In genomic region chr3:153785901-153786300, GRCh38 we compare ENCODE assay signal across 2 cellular contexts.
TF ChIP-seq lines count a peak whose summit lies in the region.

No MANE protein-coding gene starts in this region.

TF ChIP-seq in HCT116, 20 proteins besides CTCF, POLR2A, EP300 and RAD21:
- TF ChIP-seq YY1 (IDR thresholded peaks at IDR 0.05; ENCODE audit: extremely low read depth, insufficient replicate concordance, low read depth, low read length): no peak
- TF ChIP-seq REST (IDR thresholded peaks at IDR 0.05; ENCODE audit: low read depth): no peak
- TF ChIP-seq EZH2 (IDR thresholded peaks at IDR 0.05): no peak

TF ChIP-seq in H1, 55 proteins besides CTCF, POLR2A, EP300 and RAD21:
- TF ChIP-seq CBX8 (IDR thresholded peaks at IDR 0.05; ENCODE audit: borderline replicate concordance, low read depth, low read length) (no peak), SIN3A (conservative IDR thresholded peaks at IDR 0.05 in 1 of 2, IDR thresholded peaks at IDR 0.05 in 1 of 2; ENCODE audit: low read depth in 1 of 2, low read length in 2 of 2) (no peak), EZH2 (IDR thresholded peaks at IDR 0.05; ENCODE audit: low read depth, low read length, severe bottlenecking) (no peak), E2F6 (IDR thresholded peaks at IDR 0.05) (no peak), CHD7 (IDR thresholded peaks at IDR 0.05; ENCODE audit: insufficient replicate concordance, low read length) (no peak), MAX (IDR thresholded peaks at IDR 0.05) (no peak), BACH1 (IDR thresholded peaks at IDR 0.05; ENCODE audit: low read length) (no peak), TCF12 (IDR thresholded peaks at IDR 0.05; ENCODE audit: low read depth, low read length) (no peak), BCL11A (IDR thresholded peaks at IDR 0.05; ENCODE audit: low read depth in 2 of 2, low read length in 2 of 2) (no peak), SP4 (IDR thresholded peaks at IDR 0.05; ENCODE audit: low read length) (no peak), KDM5A (IDR thresholded peaks at IDR 0.05; ENCODE audit: low read length) (no peak), CHD2 (IDR thresholded peaks at IDR 0.05; ENCODE audit: low read length) (no peak)
